Comparison of ENCODE assay signal across 9 cellular contexts in the genomic region with DNA sequence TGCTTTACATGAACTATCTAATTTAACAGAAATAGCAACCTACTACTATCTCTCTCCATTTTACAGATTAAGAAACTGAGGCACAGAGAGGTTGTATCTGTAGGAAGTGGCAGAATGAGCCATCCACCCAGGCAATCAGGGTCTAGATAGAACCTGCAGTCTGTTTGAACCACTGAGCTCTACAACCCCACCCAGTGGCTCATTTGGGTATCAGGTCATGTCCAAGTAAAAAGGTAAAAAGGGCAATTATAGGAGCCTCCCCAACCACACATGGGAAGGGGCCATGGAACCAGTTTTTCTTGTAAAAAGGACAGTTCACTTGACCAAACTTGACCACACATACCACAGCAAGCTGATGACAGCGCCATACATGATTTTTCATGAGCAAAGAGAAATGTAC.
DNase-seq lines count a peak whose midpoint lies in the region; ATAC-seq and TF ChIP-seq lines count a peak whose summit lies in the region.
"Had no signal": no experiment of that assay in that cellular context is flagged by ENCODE, and none has a peak within 500 bp of the region (broad histone marks: within the 10 kb centered on the region; RNA-seq: fewer than 3 reads in every experiment).

No MANE protein-coding gene starts in this region.

- no TSS peak for BruUV-seq in HCT116 (replicated peaks; lab: Mats Ljungman, UMichigan)

- no peak overlapping the region for H3K4me2 ChIP-seq in DOHH2 (ENCODE audit: low read length)
- no peak overlapping the region for H3K4me2 ChIP-seq in HCT116 (ENCODE audit: low read length)

- H3K36me3 ChIP-seq in DOHH2 (ENCODE audit: control insufficient read depth, low read length) = no peaks in the 10 kb centered on the region
- H3K36me3 ChIP-seq in HCT116 (ENCODE audit: control insufficient read depth in 1 of 2, insufficient read depth in 2 of 2, low read length in 2 of 2) = no peaks in the 10 kb centered on the region
- no peaks in the 10 kb centered on the region for H3K36me3 ChIP-seq in stomach
- H3K36me3 ChIP-seq in thyroid gland = no peaks in the 10 kb centered on the region

- H3K79me2 ChIP-seq in DOHH2 (ENCODE audit: control insufficient read depth, low read length) = no peaks in the 10 kb centered on the region
- no peaks in the 10 kb centered on the region for H3K79me2 ChIP-seq in HCT116 (ENCODE audit: insufficient read depth, low read length)

- H3K4me1 ChIP-seq in DOHH2 (ENCODE audit: control insufficient read depth, low read length) = no peaks in the 10 kb centered on the region
- H3K4me1 ChIP-seq in HCT116 (ENCODE audit: control insufficient read depth in 1 of 2, insufficient read depth in 2 of 2, low read length in 2 of 2) = no peaks in the 10 kb centered on the region
- no peaks in the 10 kb centered on the region for H3K4me1 ChIP-seq in foreskin keratinocyte
- H3K4me1 ChIP-seq in stomach = no peaks in the 10 kb centered on the region
- H3K4me1 ChIP-seq in thyroid gland = no peaks in the 10 kb centered on the region

- H3K27me3 ChIP-seq in DOHH2 (ENCODE audit: control insufficient read depth, low read length) (no peaks in the 10 kb centered on the region), HCT116 (ENCODE audit: insufficient read depth, low read length) (no peaks in the 10 kb centered on the region), foreskin keratinocyte (no peaks in the 10 kb centered on the region), stomach (peaks cover 0 to 5% (median 0%) of the 10 kb centered on the region in 3 donors), thyroid gland (no peaks in the 10 kb centered on the region)

- H3K9me2 ChIP-seq in DOHH2 (replicated peaks; ENCODE audit: control insufficient read depth, low read length) (no peaks in the 10 kb centered on the region), HCT116 (ENCODE audit: insufficient read depth) (no peaks in the 10 kb centered on the region)

- H3K4me3 ChIP-seq in DOHH2 (ENCODE audit: low read length) = no peak overlapping the region
- no peak overlapping the region for H3K4me3 ChIP-seq in HCT116 (replicated peaks in 1 of 2; ENCODE audit: low read depth in 1 of 2, low read length in 2 of 2)
- no peak overlapping the region for H3K4me3 ChIP-seq in stomach
- no peak overlapping the region for H3K4me3 ChIP-seq in coronary artery
- no peak overlapping the region for H3K4me3 ChIP-seq in thyroid gland (replicated peaks in 1 of 3)

- intact Hi-C loops in HCT116 (cut with micrococcal nuclease) = loop anchor here (5.0 kb wide), 1 partner anchor 286 kb away; no protein-coding TSS in a partner anchor
- intact Hi-C loops in stomach (cut with DNase I; ENCODE audit: low total_unique reads) = no loop called here
- intact Hi-C loops in thyroid gland (cut with DNase I) = no loop called here

- H4K20me1 ChIP-seq in DOHH2 (ENCODE audit: control insufficient read depth, insufficient read depth, low read depth, low read length) (no peaks in the 10 kb centered on the region), HCT116 (ENCODE audit: insufficient read depth) (no peaks in the 10 kb centered on the region)

- TF ChIP-seq CTCF in DOHH2 (IDR thresholded peaks at IDR 0.05; ENCODE audit: low read depth, low read length, poor library complexity, severe bottlenecking) (peak; percentile 63), HCT116 (IDR thresholded peaks at IDR 0.05 in 2 of 3, conservative IDR thresholded peaks at IDR 0.05 in 1 of 3; ENCODE audit: borderline replicate concordance in 1 of 3, insufficient read depth in 1 of 3, low read depth in 2 of 3, low read length in 2 of 3) (peak in 2 of 3 experiments; percentile 71 to 73; a peak in 4 of 6 replicates), foreskin keratinocyte (conservative IDR thresholded peaks at IDR 0.05) (peak; percentile 53), stomach (IDR thresholded peaks at IDR 0.05) (peak in 1 of 7 experiments; percentile 12), coronary artery (IDR thresholded peaks at IDR 0.05) (no peak), thyroid gland (IDR thresholded peaks at IDR 0.05) (peak in 1 of 6 experiments; percentile 32)

- H3F3A ChIP-seq in DOHH2 (ENCODE audit: control insufficient read depth, insufficient read depth) = no peaks in the 10 kb centered on the region

- H3K9me3 ChIP-seq in DOHH2 (ENCODE audit: control insufficient read depth, insufficient read depth, low read length) (no peaks in the 10 kb centered on the region), HCT116 (ENCODE audit: control insufficient read depth in 1 of 2, insufficient read depth in 1 of 2, low read depth in 1 of 2, low read length in 2 of 2) (no peaks in the 10 kb centered on the region), stomach (peaks cover 0 to 4% (median 0%) of the 10 kb centered on the region in 4 donors), thyroid gland (no peaks in the 10 kb centered on the region)

- CTCF ChIA-PET in HCT116 (lab: Charles Lee) = interaction anchor here (0.9 to 2.3 kb wide), 7 partner anchors 9 to 287 kb away, joined by 3 to 12 read pairs (median 5); no protein-coding TSS in a partner anchor

- RAD21 ChIA-PET in HCT116 (lab: Charles Lee; ENCODE audit: low non-redundant PET in 1 of 2, low total read pairs in 2 of 2, uncharacterized antibody in 2 of 2, unreplicated experiment in 2 of 2) = interaction anchor here in 1 of 2 experiments (0.6 kb wide), 1 partner anchor 1071 kb away, joined by 5 read pairs; no protein-coding TSS in a partner anchor

- no peak for TF ChIP-seq EP300 in stomach (IDR thresholded peaks at IDR 0.05)

- no peak overlapping the region for H3K9ac ChIP-seq in HCT116 (ENCODE audit: low read length)

- 48 to 74% (median 57%) methylated on average over 1 of the region's 1 CpG for WGBS in stomach, 5 donors
- 50 to 55% methylated on average over 1 of the region's 1 CpG for WGBS in thyroid gland, 2 donors

- ATAC-seq in HCT116 (peak; percentile 91), foreskin keratinocyte (peak; percentile 31)

- no peak for TF ChIP-seq POLR2A in HCT116 (IDR thresholded peaks at IDR 0.05; ENCODE audit: borderline replicate concordance, extremely low read depth, insufficient read depth, insufficient read length)
- no peak for TF ChIP-seq POLR2A in stomach (IDR thresholded peaks at IDR 0.05)
- TF ChIP-seq POLR2A in thyroid gland (IDR thresholded peaks at IDR 0.05) = no peak

- POLR2A ChIA-PET in HCT116 (lab: Charles Lee) = no interaction called here

- TF ChIP-seq RAD21 in HCT116 (IDR thresholded peaks at IDR 0.05; ENCODE audit: low read depth) = 0 out of 2 replicates have a peak, but pooled peaks have one; percentile 9

- peak; percentile 35 for DNase-seq in HCT116 (ENCODE audit: low read depth, low spot score)
- peak; percentile 34 for DNase-seq in RKO (ENCODE audit: low spot score)
- DNase-seq in foreskin keratinocyte = peak in 1 of 2 donors; percentile 18
- no peak for DNase-seq in stomach
- DNase-seq in coronary artery (ENCODE audit: low spot score) = no peak
- no peak for DNase-seq in thyroid gland
- DNase-seq in ecto neural progenitor cell (ENCODE audit: low spot score) = no peak
- DNase-seq: naive B cell had no signal

- no peak overlapping the region for H2AFZ ChIP-seq in HCT116 (ENCODE audit: low read depth, low read length, poor library complexity, severe bottlenecking)

- no peak overlapping the region for H3K27ac ChIP-seq in DOHH2 (ENCODE audit: low read depth, low read length)
- no peak overlapping the region for H3K27ac ChIP-seq in HCT116 (ENCODE audit: low read depth, low read length)
- no peak overlapping the region for H3K27ac ChIP-seq in foreskin keratinocyte
- H3K27ac ChIP-seq in stomach = no peak overlapping the region
- H3K27ac ChIP-seq in coronary artery = no peak overlapping the region
- no peak overlapping the region for H3K27ac ChIP-seq in thyroid gland

TF ChIP-seq in HCT116, 20 proteins besides CTCF, POLR2A, EP300 and RAD21 (continues in another document):
- TF ChIP-seq, protein P1, sequence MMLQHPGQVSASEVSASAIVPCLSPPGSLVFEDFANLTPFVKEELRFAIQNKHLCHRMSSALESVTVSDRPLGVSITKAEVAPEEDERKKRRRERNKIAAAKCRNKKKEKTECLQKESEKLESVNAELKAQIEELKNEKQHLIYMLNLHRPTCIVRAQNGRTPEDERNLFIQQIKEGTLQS (IDR thresholded peaks at IDR 0.05) = no peak
- TF ChIP-seq, protein P2, sequence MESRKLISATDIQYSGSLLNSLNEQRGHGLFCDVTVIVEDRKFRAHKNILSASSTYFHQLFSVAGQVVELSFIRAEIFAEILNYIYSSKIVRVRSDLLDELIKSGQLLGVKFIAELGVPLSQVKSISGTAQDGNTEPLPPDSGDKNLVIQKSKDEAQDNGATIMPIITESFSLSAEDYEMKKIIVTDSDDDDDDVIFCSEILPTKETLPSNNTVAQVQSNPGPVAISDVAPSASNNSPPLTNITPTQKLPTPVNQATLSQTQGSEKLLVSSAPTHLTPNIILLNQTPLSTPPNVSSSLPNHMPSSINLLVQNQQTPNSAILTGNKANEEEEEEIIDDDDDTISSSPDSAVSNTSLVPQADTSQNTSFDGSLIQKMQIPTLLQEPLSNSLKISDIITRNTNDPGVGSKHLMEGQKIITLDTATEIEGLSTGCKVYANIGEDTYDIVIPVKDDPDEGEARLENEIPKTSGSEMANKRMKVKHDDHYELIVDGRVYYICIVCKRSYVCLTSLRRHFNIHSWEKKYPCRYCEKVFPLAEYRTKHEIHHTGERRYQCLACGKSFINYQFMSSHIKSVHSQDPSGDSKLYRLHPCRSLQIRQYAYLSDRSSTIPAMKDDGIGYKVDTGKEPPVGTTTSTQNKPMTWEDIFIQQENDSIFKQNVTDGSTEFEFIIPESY (IDR thresholded peaks at IDR 0.05; ENCODE audit: extremely low read depth, insufficient replicate concordance, low read length) = no peak
- no peak for TF ChIP-seq CBX3 (IDR thresholded peaks at IDR 0.05; ENCODE audit: low read depth)
- TF ChIP-seq EZH2 (IDR thresholded peaks at IDR 0.05) = no peak
- no peak for TF ChIP-seq EGR1 (IDR thresholded peaks at IDR 0.05; ENCODE audit: low read depth)

Comparison
In these comparisons a context has a peak if more than half of its experiments do, and no peak if none do; other contexts are left out.
1. DNase-seq: peak in HCT116 (single experiment) and RKO (single experiment); none in stomach (single experiment), coronary artery (single experiment), thyroid gland (0 of 2) and ecto neural progenitor cell (single experiment).